21 cellular contexts compared by ENCODE assay signal in genomic region chr11:61507012-61507768, GRCh38. TPM values are rescaled to one million over a fixed set of nuclear protein-coding genes. Genes with fewer than 3 reads are reported as not detected.
DNase-seq lines count a peak whose midpoint lies in the region; ATAC-seq and TF ChIP-seq lines count a peak whose summit lies in the region.
"Had no signal": no experiment of that assay in that cellular context is flagged by ENCODE, and none has a peak within 500 bp of the region (broad histone marks: within the 10 kb centered on the region; RNA-seq: fewer than 3 reads in every experiment).

No MANE protein-coding gene starts in this region.

- H3K4me2 ChIP-seq in neural cell (ENCODE audit: low read length) = no peak overlapping the region

- no peak overlapping the region for H3K9ac ChIP-seq in HUES48 (ENCODE audit: low read depth, low read length)
- H3K9ac ChIP-seq in neural cell (ENCODE audit: low read length) = peak overlapping the region; percentile 68
- H3K9ac ChIP-seq: GM23248 had no signal

- no peak for TF ChIP-seq EP300 in neural cell (conservative IDR thresholded peaks at IDR 0.05; ENCODE audit: poor library complexity, severe bottlenecking)

- no peak for ATAC-seq in activated T-helper 17 cell treated with anti-CD3 and anti-CD28 coated beads, Interleukin-2, amount 50 U/mL, for 72 hours (replicated peaks)
- no peak for ATAC-seq in esophagus mucosa
- ATAC-seq in GM21360 (IDR thresholded peaks at IDR 0.05; ENCODE audit: unreplicated experiment) = no peak
- ATAC-seq: heart right ventricle, SK-N-SH treated with all-trans-retinoic acid at 6 μM for 48 hours had no signal

- no peaks in the 10 kb centered on the region for H3K79me2 ChIP-seq in neural cell (replicated peaks; ENCODE audit: insufficient read depth, low read length)

- no peak for TF ChIP-seq RAD21 in neural cell (conservative IDR thresholded peaks at IDR 0.05)

- TF ChIP-seq CTCF in neural cell (IDR thresholded peaks at IDR 0.05; ENCODE audit: poor library complexity, severe bottlenecking) (no peak), osteocyte (IDR thresholded peaks at IDR 0.05) (no peak)

- H3K27ac Mint-ChIP-seq in activated T-helper 17 cell treated with anti-CD3 and anti-CD28 coated beads, Interleukin-2, amount 50 U/mL, for 72 hours = no peak overlapping the region
- no peak overlapping the region for H3K27ac Mint-ChIP-seq in osteocyte (ENCODE audit: unreplicated experiment)
- H3K27ac Mint-ChIP-seq: activated CD4-positive, alpha-beta memory T cell treated with anti-CD3 and anti-CD28 coated beads for 36 hours; CD4-positive, alpha-beta T cell had no signal

- H3K27me3 ChIP-seq in HUES48 (ENCODE audit: control insufficient read depth, insufficient read depth, low read length) = peaks cover 50% of the 10 kb centered on the region
- no peaks in the 10 kb centered on the region for H3K27me3 ChIP-seq in neural cell (ENCODE audit: insufficient read depth, low read depth, low read length)

- DNase-seq in COLO829 (ENCODE audit: low spot score) (peak; percentile 55), osteocyte (ENCODE audit: extremely low spot score, unreplicated experiment) (no peak)
- DNase-seq: activated CD4-positive, alpha-beta memory T cell treated with anti-CD3 and anti-CD28 coated beads for 36 hours; activated gamma-delta T cell treated with Interleukin-2 at 50 U/mL for 16 hours; CD4-positive, alpha-beta T cell; DMS 273 treated with DMSO at 0.1 percent for 48 hours; effector CD8-positive, alpha-beta T cell; erythroblast; foreskin fibroblast; GM23248; heart right ventricle; mesenchymal stem cell; NCI-H1694 treated with DMSO at 0.1 percent for 48 hours; stimulated activated CD4-positive, alpha-beta T cell treated with anti-CD3 and anti-CD28 coated beads, Interleukin-2, amount 100 ng/mL, for 24 hours had no signal

- no peaks in the 10 kb centered on the region for H3K4me1 Mint-ChIP-seq in activated T-helper 17 cell treated with anti-CD3 and anti-CD28 coated beads, Interleukin-2, amount 50 U/mL, for 72 hours
- H3K4me1 Mint-ChIP-seq in osteocyte (ENCODE audit: unreplicated experiment) = peaks cover 10% of the 10 kb centered on the region

- no peaks in the 10 kb centered on the region for H3K36me3 Mint-ChIP-seq in activated T-helper 17 cell treated with anti-CD3 and anti-CD28 coated beads, Interleukin-2, amount 50 U/mL, for 72 hours (ENCODE audit: low read depth)
- no peaks in the 10 kb centered on the region for H3K36me3 Mint-ChIP-seq in osteocyte (ENCODE audit: unreplicated experiment)
- H3K36me3 Mint-ChIP-seq: activated CD4-positive, alpha-beta memory T cell treated with anti-CD3 and anti-CD28 coated beads for 36 hours had no signal

- no peak overlapping the region for H2AFZ ChIP-seq in neural cell (ENCODE audit: low read depth, low read length)
- H2AFZ ChIP-seq: GM23248 had no signal

- no peaks in the 10 kb centered on the region for H3K9me2 ChIP-seq in neural cell (ENCODE audit: insufficient read depth, low read length)

- no peaks in the 10 kb centered on the region for H3K36me3 ChIP-seq in HUES48 (ENCODE audit: control insufficient read depth, insufficient read depth, low read length)
- H3K36me3 ChIP-seq in neural cell (ENCODE audit: insufficient read depth, low read length) = no peaks in the 10 kb centered on the region
- H3K36me3 ChIP-seq: heart right ventricle had no signal

- H3K9me3 ChIP-seq in HUES48 (ENCODE audit: control insufficient read depth, insufficient read depth, low read length) (no peaks in the 10 kb centered on the region), neural cell (ENCODE audit: low read length) (no peaks in the 10 kb centered on the region)
- H3K9me3 ChIP-seq: body of pancreas, heart right ventricle had no signal

- H3F3A ChIP-seq in neural cell (ENCODE audit: insufficient read depth, low read length, poor library complexity, severe bottlenecking) = no peaks in the 10 kb centered on the region

- H3K27ac ChIP-seq in HUES48 (ENCODE audit: low read depth, low read length) (no peak overlapping the region), neural cell (ENCODE audit: low read length) (no peak overlapping the region)
- H3K27ac ChIP-seq: body of pancreas, GM23248, heart right ventricle had no signal

- peaks cover 16% of the 10 kb centered on the region; the same call in 1 of the 2 replicates for H3K4me1 ChIP-seq in HUES48 (ENCODE audit: control insufficient read depth, insufficient read depth, low read length)

- H3K4me3 ChIP-seq in HUES48 (ENCODE audit: low read depth, low read length) (peak overlapping the region; percentile 72; the same call in 1 of the 2 replicates), neural cell (ENCODE audit: low read length) (no peak overlapping the region)
- H3K4me3 ChIP-seq: body of pancreas, GM23248 had no signal

- H3K4me3 Mint-ChIP-seq in activated T-helper 17 cell treated with anti-CD3 and anti-CD28 coated beads, Interleukin-2, amount 50 U/mL, for 72 hours = peak overlapping the region; percentile 61
- H3K4me3 Mint-ChIP-seq in osteocyte (ENCODE audit: unreplicated experiment) = no peak overlapping the region

- no peaks in the 10 kb centered on the region for H4K20me1 ChIP-seq in neural cell (ENCODE audit: insufficient read depth)

- no peaks in the 10 kb centered on the region for H3K9me3 Mint-ChIP-seq in activated T-helper 17 cell treated with anti-CD3 and anti-CD28 coated beads, Interleukin-2, amount 50 U/mL, for 72 hours
- no peaks in the 10 kb centered on the region for H3K9me3 Mint-ChIP-seq in osteocyte (ENCODE audit: unreplicated experiment)
- H3K9me3 Mint-ChIP-seq: activated CD4-positive, alpha-beta memory T cell treated with anti-CD3 and anti-CD28 coated beads for 36 hours; CD4-positive, alpha-beta T cell had no signal

- H3K27me3 Mint-ChIP-seq in activated T-helper 17 cell treated with anti-CD3 and anti-CD28 coated beads, Interleukin-2, amount 50 U/mL, for 72 hours = peaks cover 29% of the 10 kb centered on the region
- H3K27me3 Mint-ChIP-seq in osteocyte (ENCODE audit: unreplicated experiment) = peaks cover 67% of the 10 kb centered on the region

TF ChIP-seq in neural cell, 6 proteins besides CTCF, POLR2A, EP300 and RAD21:
- TF ChIP-seq TAF1 (IDR thresholded peaks at IDR 0.05; ENCODE audit: low read depth) (no peak), POLR2AphosphoS5 (IDR thresholded peaks at IDR 0.05) (no peak), MXI1 (conservative IDR thresholded peaks at IDR 0.05; ENCODE audit: poor library complexity, severe bottlenecking) (no peak), SMC3 (conservative IDR thresholded peaks at IDR 0.05; ENCODE audit: poor library complexity) (no peak), EZH2 (IDR thresholded peaks at IDR 0.05; ENCODE audit: borderline replicate concordance, insufficient read depth, low read length, poor library complexity, severe bottlenecking) (no peak)
- TF ChIP-seq, protein P1, sequence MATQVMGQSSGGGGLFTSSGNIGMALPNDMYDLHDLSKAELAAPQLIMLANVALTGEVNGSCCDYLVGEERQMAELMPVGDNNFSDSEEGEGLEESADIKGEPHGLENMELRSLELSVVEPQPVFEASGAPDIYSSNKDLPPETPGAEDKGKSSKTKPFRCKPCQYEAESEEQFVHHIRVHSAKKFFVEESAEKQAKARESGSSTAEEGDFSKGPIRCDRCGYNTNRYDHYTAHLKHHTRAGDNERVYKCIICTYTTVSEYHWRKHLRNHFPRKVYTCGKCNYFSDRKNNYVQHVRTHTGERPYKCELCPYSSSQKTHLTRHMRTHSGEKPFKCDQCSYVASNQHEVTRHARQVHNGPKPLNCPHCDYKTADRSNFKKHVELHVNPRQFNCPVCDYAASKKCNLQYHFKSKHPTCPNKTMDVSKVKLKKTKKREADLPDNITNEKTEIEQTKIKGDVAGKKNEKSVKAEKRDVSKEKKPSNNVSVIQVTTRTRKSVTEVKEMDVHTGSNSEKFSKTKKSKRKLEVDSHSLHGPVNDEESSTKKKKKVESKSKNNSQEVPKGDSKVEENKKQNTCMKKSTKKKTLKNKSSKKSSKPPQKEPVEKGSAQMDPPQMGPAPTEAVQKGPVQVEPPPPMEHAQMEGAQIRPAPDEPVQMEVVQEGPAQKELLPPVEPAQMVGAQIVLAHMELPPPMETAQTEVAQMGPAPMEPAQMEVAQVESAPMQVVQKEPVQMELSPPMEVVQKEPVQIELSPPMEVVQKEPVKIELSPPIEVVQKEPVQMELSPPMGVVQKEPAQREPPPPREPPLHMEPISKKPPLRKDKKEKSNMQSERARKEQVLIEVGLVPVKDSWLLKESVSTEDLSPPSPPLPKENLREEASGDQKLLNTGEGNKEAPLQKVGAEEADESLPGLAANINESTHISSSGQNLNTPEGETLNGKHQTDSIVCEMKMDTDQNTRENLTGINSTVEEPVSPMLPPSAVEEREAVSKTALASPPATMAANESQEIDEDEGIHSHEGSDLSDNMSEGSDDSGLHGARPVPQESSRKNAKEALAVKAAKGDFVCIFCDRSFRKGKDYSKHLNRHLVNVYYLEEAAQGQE (IDR thresholded peaks at IDR 0.05; ENCODE audit: borderline replicate concordance) = no peak

RNA-seq across cellular contexts. Expression of gene LRRC10B, which starts 1.4 kb away (rescaled TPM):
- not detected for total RNA-seq in activated T-helper 17 cell treated with anti-CD3 and anti-CD28 coated beads, Interleukin-2, amount 50 U/mL, for 72 hours
- polyA plus RNA-seq in neural cell = 12.4 and 14.6 TPM in 2 replicates
- polyA minus RNA-seq in neural cell = 11.8 and 16.1 TPM in 2 replicates
- total RNA-seq in esophagus mucosa (0.12 TPM), osteocyte (not detected in 2 replicates)
- total RNA-seq: activated CD4-positive, alpha-beta memory T cell treated with anti-CD3 and anti-CD28 coated beads for 36 hours; CD4-positive, alpha-beta T cell had no signal
- polyA plus RNA-seq: GM23248 had no signal
